ENCODE assay signal across 26 cellular contexts in genomic region chr11:123253909-123254308, GRCh38. TPM values are rescaled to one million over a fixed set of nuclear protein-coding genes. Genes with fewer than 3 reads are reported as not detected.
A peak's percentile ranks its signal among the peaks of the same experiment; 100 is the strongest.
DNase-seq lines count a peak whose midpoint lies in the region; ATAC-seq and TF ChIP-seq lines count a peak whose summit lies in the region.
"Had no signal": no experiment of that assay in that cellular context is flagged by ENCODE, and none has a peak within 500 bp of the region (broad histone marks: within the 10 kb centered on the region; RNA-seq: fewer than 3 reads in every experiment).

No MANE protein-coding gene starts in this region.

- ATAC-seq in gastrocnemius medialis (peak; percentile 71 to 77), HG03469 (IDR thresholded peaks at IDR 0.05; ENCODE audit: unreplicated experiment) (no peak)
- ATAC-seq: activated naive CD8-positive, alpha-beta T cell treated with anti-CD3 and anti-CD28 coated beads, Interleukin-2, amount 50 U/mL, for 24 hours; left lobe of liver; right lobe of liver; stimulated activated memory B cell treated with anti-CD40 and anti-IgM and Interleukin-4, amounts not matched to agents 10 μg/mL and 1 μg/mL and 100 μg/mL, for 72 hours had no signal

- no peak overlapping the region for H3K4me3 ChIP-seq in choroid plexus epithelial cell (ENCODE audit: low read depth, low read length)
- no peak overlapping the region for H3K4me3 ChIP-seq in gastrocnemius medialis
- no peak overlapping the region for H3K4me3 ChIP-seq in effector memory CD4-positive, alpha-beta T cell (ENCODE audit: insufficient read depth, low read depth, low read length, poor library complexity, severe bottlenecking)
- H3K4me3 ChIP-seq in lower leg skin (ENCODE audit: low read depth, poor library complexity, severe bottlenecking) = no peak overlapping the region
- H3K4me3 ChIP-seq: colonic mucosa, MG63, PC-9, right lobe of liver had no signal

- TF ChIP-seq POLR2A in gastrocnemius medialis (IDR thresholded peaks at IDR 0.05) (no peak), lower leg skin (IDR thresholded peaks at IDR 0.05) (no peak)

- in situ Hi-C loops in gastrocnemius medialis (cut with MboI; ENCODE audit: low sequenced_read_pairs in 4 of 4) = no loop called here

- H3K36me3 ChIP-seq in gastrocnemius medialis = no peaks in the 10 kb centered on the region
- no peaks in the 10 kb centered on the region for H3K36me3 ChIP-seq in effector memory CD4-positive, alpha-beta T cell (ENCODE audit: control insufficient read depth, insufficient read depth, low read length)
- H3K36me3 ChIP-seq: brain microvascular endothelial cell, colonic mucosa, MG63, neutrophil, right lobe of liver had no signal

- no peaks in the 10 kb centered on the region for H3K9me3 ChIP-seq in gastrocnemius medialis
- H3K9me3 ChIP-seq in effector memory CD4-positive, alpha-beta T cell (ENCODE audit: control insufficient read depth, low read length) = peaks cover 6% of the 10 kb centered on the region
- H3K9me3 ChIP-seq: colonic mucosa, MG63, neutrophil, right lobe of liver had no signal

- intact Hi-C loops in gastrocnemius medialis (cut with DNase I; ENCODE audit: low total_unique reads) = no loop called here
- intact Hi-C loops in lower leg skin (cut with DNase I; ENCODE audit: low total_unique reads) = no loop called here

- 65 to 69% methylated on average over 3 of the region's 3 CpGs for WGBS in lower leg skin, 2 donors

- H3K27ac ChIP-seq in gastrocnemius medialis = no peak overlapping the region
- H3K27ac ChIP-seq in effector memory CD4-positive, alpha-beta T cell (ENCODE audit: insufficient read depth, low read length, poor library complexity, severe bottlenecking) = no peak overlapping the region
- H3K27ac ChIP-seq: brain microvascular endothelial cell, colonic mucosa, neutrophil, PC-9, right lobe of liver, VCaP had no signal

- H3K27me3 ChIP-seq in gastrocnemius medialis = no peaks in the 10 kb centered on the region
- no peaks in the 10 kb centered on the region for H3K27me3 ChIP-seq in effector memory CD4-positive, alpha-beta T cell (replicated peaks; ENCODE audit: control insufficient read depth, insufficient read depth, low read length, poor library complexity, severe bottlenecking)
- H3K27me3 ChIP-seq: brain microvascular endothelial cell, colonic mucosa, MG63, right lobe of liver had no signal

- H3K4me1 ChIP-seq in gastrocnemius medialis = peaks cover 0 to 3% of the 10 kb centered on the region in 2 donors
- no peaks in the 10 kb centered on the region for H3K4me1 ChIP-seq in effector memory CD4-positive, alpha-beta T cell (ENCODE audit: control insufficient read depth, insufficient read depth, low read length, poor library complexity, severe bottlenecking)
- H3K4me1 ChIP-seq: colonic mucosa, right lobe of liver had no signal

- DNase-seq in GM03348 (ENCODE audit: low spot score) (peak; percentile 37), NCI-H524 (lab: John Stamatoyannopoulos, UW) (peak; percentile 31 to 72), choroid plexus epithelial cell (ENCODE audit: low read depth) (peak; percentile 81), gastrocnemius medialis (no peak), T-helper 9 cell (no peak), lower leg skin (ENCODE audit: low spot score in 2 of 2) (no peak)
- DNase-seq in effector memory CD4-positive, alpha-beta T cell = no peak
- DNase-seq: activated CD4-positive, alpha-beta T cell treated with anti-CD3 and anti-CD28 coated beads for 48 hours; activated gamma-delta T cell; activated naive CD8-positive, alpha-beta T cell treated with anti-CD3 and anti-CD28 coated beads, Interleukin-2, amount 50 U/mL, for 24 hours; activated T-cell treated with anti-CD3 and anti-CD28 coated beads, Interleukin-2, amount 50 U/mL, for 24 hours; AML-193; brain microvascular endothelial cell; CD4-positive, alpha-beta T cell; colonic mucosa; MG63; NCI-H2029 treated with DMSO at 0.1 percent for 48 hours; PC-9; right lobe of liver; Right ventricle myocardium superior; stimulated activated CD4-positive, alpha-beta T cell treated with anti-CD3 and anti-CD28 coated beads, Interleukin-4, amount 100 ng/mL, for 4 hours had no signal

- TF ChIP-seq CTCF in choroid plexus epithelial cell (conservative IDR thresholded peaks at IDR 0.05; ENCODE audit: low read depth, low read length) (no peak), gastrocnemius medialis (IDR thresholded peaks at IDR 0.05 in 4 of 5, conservative IDR thresholded peaks at IDR 0.05 in 1 of 5) (no peak), lower leg skin (IDR thresholded peaks at IDR 0.05) (no peak)

RNA-seq across cellular contexts. Expression of gene CLMP, which starts 58.9 kb away (rescaled TPM):
- total RNA-seq in gastrocnemius medialis (10 to 100 TPM in 1 of 4 donors, 1 to 10 TPM in 3; 2.3 to 12.5 (median 4.4) TPM), lower leg skin (10 to 100 TPM in 3 of 4 donors, 1 to 10 TPM in 1; 7.6 to 27.0 (median 17.7) TPM)

Comparison
In these comparisons a context has a peak if more than half of its experiments do, and no peak if none do; other contexts are left out.
1. DNase-seq: peak in GM03348 (single experiment), NCI-H524 (2 of 2) and choroid plexus epithelial cell (single experiment); none in gastrocnemius medialis (0 of 2), effector memory CD4-positive, alpha-beta T cell (0 of 3), T-helper 9 cell (single experiment) and lower leg skin (0 of 2).